In the genomic region with DNA sequence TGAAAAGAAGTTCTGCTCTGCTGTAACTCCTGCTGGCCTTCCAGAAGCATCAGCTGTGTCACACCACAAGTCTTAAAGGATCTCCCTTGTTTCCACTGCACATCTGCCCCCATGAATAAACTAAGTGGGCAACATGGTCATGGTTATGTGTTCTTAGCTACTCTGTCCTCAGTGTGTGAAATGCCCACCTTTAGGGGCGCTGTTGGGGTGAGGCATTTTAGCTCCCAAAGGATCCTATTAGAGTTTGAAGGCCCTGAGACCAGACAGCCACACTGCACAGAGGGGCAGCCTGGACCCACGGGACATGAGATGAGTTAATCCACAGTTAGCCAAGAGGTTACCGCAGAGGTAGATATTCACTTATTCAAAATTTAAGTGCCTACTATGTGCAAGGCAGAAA, we compare ENCODE assay signal across 17 cellular contexts.
"Had no signal": no experiment of that assay in that cellular context is flagged by ENCODE, and none has a peak within 500 bp of the region (broad histone marks: within the 10 kb centered on the region; RNA-seq: fewer than 3 reads in every experiment).

No MANE protein-coding gene starts in this region.

- H3K27me3 ChIP-seq: adrenal gland, gastrocnemius medialis, heart right ventricle, suprapubic skin had no signal

- H3K36me3 ChIP-seq: adrenal gland, gastrocnemius medialis, heart right ventricle, left ventricle myocardium inferior, suprapubic skin had no signal

- H3K4me3 ChIP-seq: adrenal gland, coronary artery, gastrocnemius medialis, heart right ventricle, left ventricle myocardium inferior, suprapubic skin had no signal

- H3K4me1 ChIP-seq: adrenal gland, gastrocnemius medialis, heart right ventricle, left ventricle myocardium inferior, suprapubic skin had no signal

- H3K27ac ChIP-seq: adrenal gland, coronary artery, gastrocnemius medialis, heart right ventricle, left ventricle myocardium inferior, suprapubic skin had no signal

- DNase-seq: activated B cell treated with CpG ODN at 0.5 μM for 24 hours; activated CD4-positive, alpha-beta T cell treated with anti-CD3 and anti-CD28 coated beads, Interleukin-2, amount 50 U/mL, for 1 hour; activated naive CD4-positive, alpha-beta T cell treated with anti-CD3 and anti-CD28 coated beads, Interleukin-2, amount 50 U/mL, for 16 hours; activated T-cell treated with anti-CD3 and anti-CD28 coated beads for 4 hours; adrenal gland; central memory CD4-positive, alpha-beta T cell; effector CD4-positive, alpha-beta T cell; gastrocnemius medialis; heart right ventricle; kidney; left ventricle myocardium inferior; mesenchymal stem cell; nephron progenitor cell; stimulated activated CD4-positive, alpha-beta T cell treated with anti-CD3 and anti-CD28 coated beads, Interleukin-12 subunit alpha, Interleukin-12 subunit beta, amount 100 ng/mL, for 4 hours; stimulated activated naive CD4-positive, alpha-beta T cell treated with Interleukin-2 at 50 U/mL for 16 hours had no signal

- H3K9me3 ChIP-seq: adrenal gland, gastrocnemius medialis, heart right ventricle, suprapubic skin had no signal

- ATAC-seq: gastrocnemius medialis, heart right ventricle had no signal
